8 cellular contexts compared by ENCODE assay signal in genomic region chrX:16123222-16123786, GRCh38. TPM values are rescaled to one million over a fixed set of nuclear protein-coding genes. Genes with fewer than 3 reads are reported as not detected.
A peak's percentile ranks its signal among the peaks of the same experiment; 100 is the strongest.
DNase-seq lines count a peak whose midpoint lies in the region; ATAC-seq, FAIRE-seq and TF ChIP-seq lines count a peak whose summit lies in the region.

Gene GRPR, plus strand, starts transcription at chrX:16123565. Its CDS starts 389 bp downstream, at chrX:16123954.

- in situ Hi-C loops in astrocyte of the cerebellum (cut with HindIII; ENCODE audit: low sequenced_read_pairs) (no loop called here), gastrocnemius medialis (cut with MboI; ENCODE audit: low sequenced_read_pairs in 4 of 4) (no loop called here)

- H3K27me3 ChIP-seq in gastrocnemius medialis = no peaks in the 10 kb centered on the region

- H3K4me3 ChIP-seq in astrocyte of the cerebellum (ENCODE audit: low read depth, low read length) = no peak within 1 kb of the TSS
- H3K4me3 ChIP-seq in gastrocnemius medialis = no peak within 1 kb of the TSS

- FAIRE-seq in GM12891 (lab: Jason Lieb, UNC) = peak; percentile 93

- peaks cover 0 to 3% (median 0%) of the 10 kb centered on the region in 3 donors for H3K9me3 ChIP-seq in gastrocnemius medialis

- TF ChIP-seq CTCF in astrocyte of the cerebellum (IDR thresholded peaks at IDR 0.05; ENCODE audit: low read depth, low read length, missing control alignments) (peak; percentile 81), gastrocnemius medialis (IDR thresholded peaks at IDR 0.05 in 4 of 5, conservative IDR thresholded peaks at IDR 0.05 in 1 of 5) (peak; percentile 15 to 70 (median 51))

- TF ChIP-seq POLR2A in GM12891 (IDR thresholded peaks at IDR 0.05; ENCODE audit: low read depth, low read length) (no peak), gastrocnemius medialis (IDR thresholded peaks at IDR 0.05) (no peak)

- H3K36me3 ChIP-seq in gastrocnemius medialis = no peaks in the 10 kb centered on the region

- no peak for DNase-seq in GM12891 (ENCODE audit: insufficient read length, low spot score)
- peak; percentile 53 for DNase-seq in NCI-H1436 treated with DMSO at 0.1 percent for 48 hours (lab: John Stamatoyannopoulos, UW)
- DNase-seq in T-helper 1 cell = peak in 4 of 5 donors; percentile 9 to 52 (median 26)
- DNase-seq in astrocyte of the cerebellum (ENCODE audit: low read depth) = peak; percentile 72
- peak in 46 of 51 donors; percentile 0 to 74 (median 22) for DNase-seq in hypothalamus (lab: John Stamatoyannopoulos, UW)
- peak; percentile 6 to 45 for DNase-seq in gastrocnemius medialis

- intact Hi-C loops in gastrocnemius medialis (cut with DNase I; ENCODE audit: low total_unique reads) = loop anchor here (10.0 kb wide), 1 partner anchor 571 kb away; no protein-coding TSS in a partner anchor

- no peaks in the 10 kb centered on the region for H3K4me1 ChIP-seq in gastrocnemius medialis

- H3K27ac ChIP-seq in gastrocnemius medialis = no peak within 1 kb of the TSS

- ATAC-seq in HG02840 (IDR thresholded peaks at IDR 0.05; ENCODE audit: low FRiP score, unreplicated experiment) (peak; percentile 45), gastrocnemius medialis (peak in 1 of 2 donors; percentile 76), HG03457 (IDR thresholded peaks at IDR 0.05; ENCODE audit: unreplicated experiment) (no peak)

TF ChIP-seq in GM12891, 5 proteins besides CTCF, POLR2A, EP300 and RAD21:
- TF ChIP-seq POLR2AphosphoS5 (IDR thresholded peaks at IDR 0.05; ENCODE audit: low read depth, low read length) (no peak), POU2F2 (IDR thresholded peaks at IDR 0.05; ENCODE audit: low read depth, low read length) (no peak), TAF1 (IDR thresholded peaks at IDR 0.05; ENCODE audit: low read depth, low read length) (no peak), PAX5 (IDR thresholded peaks at IDR 0.05; ENCODE audit: insufficient read depth, low read length, severe bottlenecking) (no peak), SPI1 (IDR thresholded peaks at IDR 0.05; ENCODE audit: low read depth, low read length) (no peak)
TF ChIP-seq in GM12891: peak in this region for 0.

RNA-seq across cellular contexts. Expression of gene GRPR, which starts in this region (rescaled TPM):
- not detected for polyA plus RNA-seq in GM12891 (2012; ENCODE audit: low read depth, missing spikeins)
- not detected for total RNA-seq in gastrocnemius medialis

Comparison
In these comparisons a context has a peak if more than half of its experiments do, and no peak if none do; other contexts are left out.
1. Peak in DNase-seq in gastrocnemius medialis; RNA of the gene not detected or under 1 TPM.